ENCODE assay signal across 1 cellular context in the genomic region with DNA sequence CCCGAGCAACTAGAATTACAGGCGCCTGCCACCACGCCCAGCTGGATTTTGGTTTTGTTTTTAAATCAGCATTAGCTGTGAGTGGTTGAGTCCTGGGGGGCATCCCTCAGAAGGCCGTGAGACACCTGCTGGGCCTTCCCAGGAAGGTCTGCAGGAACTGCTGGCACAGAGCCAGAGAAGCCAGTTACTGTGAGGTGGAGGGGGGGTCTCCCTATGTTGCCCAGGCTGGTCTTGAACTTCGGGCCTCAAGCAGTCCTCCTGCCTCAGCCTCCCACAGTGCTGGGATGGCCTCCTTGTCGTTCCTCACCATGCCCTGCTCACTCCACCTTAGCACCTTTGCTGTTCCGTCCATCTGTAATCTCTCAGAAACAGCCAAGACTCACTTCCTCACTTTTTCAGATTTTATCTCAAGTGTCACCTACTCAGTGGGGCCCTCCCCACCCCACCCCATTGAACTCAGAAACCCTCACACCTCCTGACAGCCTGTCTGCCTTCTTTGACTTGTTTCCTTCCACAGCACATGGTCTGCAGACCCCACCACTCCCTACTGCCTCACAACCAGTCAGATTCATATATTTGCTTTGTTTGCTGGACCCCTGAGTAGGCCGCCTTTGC.
A peak's percentile ranks its signal among the peaks of the same experiment; 100 is the strongest.
TF ChIP-seq lines count a peak whose summit lies in the region.

No MANE protein-coding gene starts in this region.

TF ChIP-seq in K562, 482 proteins besides CTCF, POLR2A, EP300 and RAD21 (continued from another document and continues in another):
- TF ChIP-seq ETS1 (conservative IDR thresholded peaks at IDR 0.05; ENCODE audit: control insufficient read depth, low read depth, low read length), result no peak
- TF ChIP-seq FOSL1 (tag; conservative IDR thresholded peaks at IDR 0.05), result peak; percentile 32; the same call in 1 of the 2 replicates
- TF ChIP-seq ERF (CRISPR knock-in tag; IDR thresholded peaks at IDR 0.05), result no peak
- no peak for TF ChIP-seq SMAD3 (CRISPR knock-in tag; conservative IDR thresholded peaks at IDR 0.05)
- TF ChIP-seq, protein P1, sequence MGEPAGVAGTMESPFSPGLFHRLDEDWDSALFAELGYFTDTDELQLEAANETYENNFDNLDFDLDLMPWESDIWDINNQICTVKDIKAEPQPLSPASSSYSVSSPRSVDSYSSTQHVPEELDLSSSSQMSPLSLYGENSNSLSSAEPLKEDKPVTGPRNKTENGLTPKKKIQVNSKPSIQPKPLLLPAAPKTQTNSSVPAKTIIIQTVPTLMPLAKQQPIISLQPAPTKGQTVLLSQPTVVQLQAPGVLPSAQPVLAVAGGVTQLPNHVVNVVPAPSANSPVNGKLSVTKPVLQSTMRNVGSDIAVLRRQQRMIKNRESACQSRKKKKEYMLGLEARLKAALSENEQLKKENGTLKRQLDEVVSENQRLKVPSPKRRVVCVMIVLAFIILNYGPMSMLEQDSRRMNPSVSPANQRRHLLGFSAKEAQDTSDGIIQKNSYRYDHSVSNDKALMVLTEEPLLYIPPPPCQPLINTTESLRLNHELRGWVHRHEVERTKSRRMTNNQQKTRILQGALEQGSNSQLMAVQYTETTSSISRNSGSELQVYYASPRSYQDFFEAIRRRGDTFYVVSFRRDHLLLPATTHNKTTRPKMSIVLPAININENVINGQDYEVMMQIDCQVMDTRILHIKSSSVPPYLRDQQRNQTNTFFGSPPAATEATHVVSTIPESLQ (CRISPR knock-in tag; IDR thresholded peaks at IDR 0.05), result no peak
- TF ChIP-seq HOXB6 (CRISPR knock-in tag; IDR thresholded peaks at IDR 0.05; ENCODE audit: borderline replicate concordance), result no peak
- TF ChIP-seq ZNF146 (CRISPR knock-in tag; IDR thresholded peaks at IDR 0.05; ENCODE audit: unreplicated experiment), result no peak
- peak; percentile 76 for TF ChIP-seq SMAD4 (CRISPR knock-in tag; conservative IDR thresholded peaks at IDR 0.05)
- no peak for TF ChIP-seq ZZZ3 (IDR thresholded peaks at IDR 0.05)
- TF ChIP-seq MECOM (CRISPR knock-in tag; IDR thresholded peaks at IDR 0.05), result no peak
- TF ChIP-seq ZC3H11A (IDR thresholded peaks at IDR 0.05; ENCODE audit: low read depth, low read length), result no peak
- TF ChIP-seq ZNF263 (CRISPR knock-in tag; IDR thresholded peaks at IDR 0.05; ENCODE audit: borderline replicate concordance), result no peak
- TF ChIP-seq GTF2B (IDR thresholded peaks at IDR 0.05; ENCODE audit: extremely low read depth, insufficient read length), result no peak
- TF ChIP-seq, protein P2, sequence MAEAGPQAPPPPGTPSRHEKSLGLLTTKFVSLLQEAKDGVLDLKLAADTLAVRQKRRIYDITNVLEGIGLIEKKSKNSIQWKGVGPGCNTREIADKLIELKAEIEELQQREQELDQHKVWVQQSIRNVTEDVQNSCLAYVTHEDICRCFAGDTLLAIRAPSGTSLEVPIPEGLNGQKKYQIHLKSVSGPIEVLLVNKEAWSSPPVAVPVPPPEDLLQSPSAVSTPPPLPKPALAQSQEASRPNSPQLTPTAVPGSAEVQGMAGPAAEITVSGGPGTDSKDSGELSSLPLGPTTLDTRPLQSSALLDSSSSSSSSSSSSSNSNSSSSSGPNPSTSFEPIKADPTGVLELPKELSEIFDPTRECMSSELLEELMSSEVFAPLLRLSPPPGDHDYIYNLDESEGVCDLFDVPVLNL (CRISPR knock-in tag; IDR thresholded peaks at IDR 0.05; ENCODE audit: low read depth), result no peak
- TF ChIP-seq DMBX1 (CRISPR knock-in tag; IDR thresholded peaks at IDR 0.05; ENCODE audit: borderline replicate concordance), result 0 out of 2 replicates have a peak, but pooled peaks have one; percentile 61
- no peak for TF ChIP-seq ZKSCAN1 (IDR thresholded peaks at IDR 0.05; ENCODE audit: low read depth, low read length)
- TF ChIP-seq GATA2 (CRISPR knock-in tag; IDR thresholded peaks at IDR 0.05), result peak; percentile 65
- no peak for TF ChIP-seq HMGN3 (IDR thresholded peaks at IDR 0.05; ENCODE audit: borderline replicate concordance, extremely low read depth, insufficient read length, low read depth, low read length)
- no peak for TF ChIP-seq ZNF780A (CRISPR knock-in tag; IDR thresholded peaks at IDR 0.05)
- TF ChIP-seq POLR2B (IDR thresholded peaks at IDR 0.05; ENCODE audit: low read depth, partially characterized antibody), result no peak
- TF ChIP-seq MITF (IDR thresholded peaks at IDR 0.05), result peak; percentile 79; the same call in 1 of the 2 replicates
- TF ChIP-seq CCNT2 (IDR thresholded peaks at IDR 0.05; ENCODE audit: borderline replicate concordance, extremely low read depth, insufficient read length, low read depth, low read length), result peak; percentile 58
- no peak for TF ChIP-seq CEBPG (CRISPR knock-in tag; IDR thresholded peaks at IDR 0.05)
- TF ChIP-seq CEBPG (tag; conservative IDR thresholded peaks at IDR 0.05 in 1 of 2, IDR thresholded peaks at IDR 0.05 in 1 of 2), result no peak
- TF ChIP-seq XRCC4 (IDR thresholded peaks at IDR 0.05; ENCODE audit: extremely low read depth, insufficient read depth, insufficient read length), result no peak
- no peak for TF ChIP-seq ZNF766 (CRISPR knock-in tag; conservative IDR thresholded peaks at IDR 0.05)
- no peak for TF ChIP-seq NR4A1 (CRISPR knock-in tag; IDR thresholded peaks at IDR 0.05)
- TF ChIP-seq NR4A1 (tag; IDR thresholded peaks at IDR 0.05), result no peak
- TF ChIP-seq ZNF586 (CRISPR knock-in tag; conservative IDR thresholded peaks at IDR 0.05), result no peak
- no peak for TF ChIP-seq SETDB1 (IDR thresholded peaks at IDR 0.05; ENCODE audit: low read length)
- TF ChIP-seq IRF2 (CRISPR knock-in tag; IDR thresholded peaks at IDR 0.05), result no peak
- TF ChIP-seq ZNF384 (IDR thresholded peaks at IDR 0.05; ENCODE audit: low read depth, low read length), result 0 out of 2 replicates have a peak, but pooled peaks have one; percentile 18
- no peak for TF ChIP-seq CTCFL (IDR thresholded peaks at IDR 0.05; ENCODE audit: borderline replicate concordance, insufficient read depth, low read depth, low read length, poor library complexity, severe bottlenecking)
- TF ChIP-seq, protein P3, sequence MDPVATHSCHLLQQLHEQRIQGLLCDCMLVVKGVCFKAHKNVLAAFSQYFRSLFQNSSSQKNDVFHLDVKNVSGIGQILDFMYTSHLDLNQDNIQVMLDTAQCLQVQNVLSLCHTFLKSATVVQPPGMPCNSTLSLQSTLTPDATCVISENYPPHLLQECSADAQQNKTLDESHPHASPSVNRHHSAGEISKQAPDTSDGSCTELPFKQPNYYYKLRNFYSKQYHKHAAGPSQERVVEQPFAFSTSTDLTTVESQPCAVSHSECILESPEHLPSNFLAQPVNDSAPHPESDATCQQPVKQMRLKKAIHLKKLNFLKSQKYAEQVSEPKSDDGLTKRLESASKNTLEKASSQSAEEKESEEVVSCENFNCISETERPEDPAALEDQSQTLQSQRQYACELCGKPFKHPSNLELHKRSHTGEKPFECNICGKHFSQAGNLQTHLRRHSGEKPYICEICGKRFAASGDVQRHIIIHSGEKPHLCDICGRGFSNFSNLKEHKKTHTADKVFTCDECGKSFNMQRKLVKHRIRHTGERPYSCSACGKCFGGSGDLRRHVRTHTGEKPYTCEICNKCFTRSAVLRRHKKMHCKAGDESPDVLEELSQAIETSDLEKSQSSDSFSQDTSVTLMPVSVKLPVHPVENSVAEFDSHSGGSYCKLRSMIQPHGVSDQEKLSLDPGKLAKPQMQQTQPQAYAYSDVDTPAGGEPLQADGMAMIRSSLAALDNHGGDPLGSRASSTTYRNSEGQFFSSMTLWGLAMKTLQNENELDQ (CRISPR knock-in tag; IDR thresholded peaks at IDR 0.05; ENCODE audit: borderline replicate concordance), result no peak
- TF ChIP-seq NFIC (IDR thresholded peaks at IDR 0.05), result peak; percentile 99
- no peak for TF ChIP-seq CHCHD3 (CRISPR knock-in tag; IDR thresholded peaks at IDR 0.05)
- TF ChIP-seq, protein P4, sequence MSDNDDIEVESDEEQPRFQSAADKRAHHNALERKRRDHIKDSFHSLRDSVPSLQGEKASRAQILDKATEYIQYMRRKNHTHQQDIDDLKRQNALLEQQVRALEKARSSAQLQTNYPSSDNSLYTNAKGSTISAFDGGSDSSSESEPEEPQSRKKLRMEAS (CRISPR knock-in tag; IDR thresholded peaks at IDR 0.05), result no peak; the same call in 1 of the 2 replicates
- TF ChIP-seq POLR2H (tag; IDR thresholded peaks at IDR 0.05; ENCODE audit: low read depth), result no peak
- no peak for TF ChIP-seq EWSR1 (IDR thresholded peaks at IDR 0.05; ENCODE audit: borderline replicate concordance, low read depth, partially characterized antibody)
- TF ChIP-seq ETV6 (IDR thresholded peaks at IDR 0.05; ENCODE audit: borderline replicate concordance in 1 of 2, low read depth in 2 of 2, low read length in 1 of 2), result peak in 1 of 2 experiments; percentile 50; a peak in 1 of 4 replicates
- no peak for TF ChIP-seq ETV6 (CRISPR knock-in tag; IDR thresholded peaks at IDR 0.05; ENCODE audit: borderline replicate concordance)
- peak; percentile 15; the same call in 1 of the 2 replicates for TF ChIP-seq SMARCA5 (IDR thresholded peaks at IDR 0.05)
- TF ChIP-seq POLR2AphosphoS5 (IDR thresholded peaks at IDR 0.05; ENCODE audit: control insufficient read depth, insufficient read depth, low read depth, low read length), result peak; percentile 43; the same call in 1 of the 2 replicates
- TF ChIP-seq FOXA1 (IDR thresholded peaks at IDR 0.05; ENCODE audit: borderline replicate concordance), result no peak
- TF ChIP-seq, protein P5, sequence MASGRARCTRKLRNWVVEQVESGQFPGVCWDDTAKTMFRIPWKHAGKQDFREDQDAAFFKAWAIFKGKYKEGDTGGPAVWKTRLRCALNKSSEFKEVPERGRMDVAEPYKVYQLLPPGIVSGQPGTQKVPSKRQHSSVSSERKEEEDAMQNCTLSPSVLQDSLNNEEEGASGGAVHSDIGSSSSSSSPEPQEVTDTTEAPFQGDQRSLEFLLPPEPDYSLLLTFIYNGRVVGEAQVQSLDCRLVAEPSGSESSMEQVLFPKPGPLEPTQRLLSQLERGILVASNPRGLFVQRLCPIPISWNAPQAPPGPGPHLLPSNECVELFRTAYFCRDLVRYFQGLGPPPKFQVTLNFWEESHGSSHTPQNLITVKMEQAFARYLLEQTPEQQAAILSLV (tag; IDR thresholded peaks at IDR 0.05), result no peak
- no peak for TF ChIP-seq ARID2 (IDR thresholded peaks at IDR 0.05)
- TF ChIP-seq, protein P6, sequence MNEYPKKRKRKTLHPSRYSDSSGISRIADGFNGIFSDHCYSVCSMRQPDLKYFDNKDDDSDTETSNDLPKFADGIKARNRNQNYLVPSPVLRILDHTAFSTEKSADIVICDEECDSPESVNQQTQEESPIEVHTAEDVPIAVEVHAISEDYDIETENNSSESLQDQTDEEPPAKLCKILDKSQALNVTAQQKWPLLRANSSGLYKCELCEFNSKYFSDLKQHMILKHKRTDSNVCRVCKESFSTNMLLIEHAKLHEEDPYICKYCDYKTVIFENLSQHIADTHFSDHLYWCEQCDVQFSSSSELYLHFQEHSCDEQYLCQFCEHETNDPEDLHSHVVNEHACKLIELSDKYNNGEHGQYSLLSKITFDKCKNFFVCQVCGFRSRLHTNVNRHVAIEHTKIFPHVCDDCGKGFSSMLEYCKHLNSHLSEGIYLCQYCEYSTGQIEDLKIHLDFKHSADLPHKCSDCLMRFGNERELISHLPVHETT (CRISPR knock-in tag; conservative IDR thresholded peaks at IDR 0.05 in 1 of 2, IDR thresholded peaks at IDR 0.05 in 1 of 2), result no peak
- no peak for TF ChIP-seq SNIP1 (IDR thresholded peaks at IDR 0.05; ENCODE audit: low read depth)
- no peak for TF ChIP-seq ZNF41 (CRISPR knock-in tag; conservative IDR thresholded peaks at IDR 0.05)
- no peak for TF ChIP-seq BDP1 (IDR thresholded peaks at IDR 0.05; ENCODE audit: insufficient read depth, insufficient read length)
